20 cellular contexts compared by ENCODE assay signal in the genomic region with DNA sequence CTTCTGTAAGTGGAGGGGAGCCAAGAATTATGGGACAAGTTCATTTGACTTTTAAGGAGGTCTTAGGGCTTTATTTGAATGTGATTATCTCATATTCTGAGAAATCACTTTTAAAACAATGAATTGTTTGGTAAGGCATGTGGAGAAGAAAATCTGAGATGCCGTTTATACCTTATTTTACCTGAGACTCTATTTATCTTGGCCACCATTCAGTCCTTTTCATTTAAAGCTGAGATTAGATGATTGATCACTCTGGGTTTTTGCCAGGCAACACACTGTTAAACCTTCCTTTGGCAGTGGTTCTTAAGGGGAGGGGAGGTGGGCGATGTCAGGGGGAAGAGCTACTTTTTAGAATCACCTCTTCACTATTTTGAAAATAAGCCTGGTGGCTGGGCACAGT.
"Had no signal": no experiment of that assay in that cellular context is flagged by ENCODE, and none has a peak within 500 bp of the region (broad histone marks: within the 10 kb centered on the region; RNA-seq: fewer than 3 reads in every experiment).

No MANE protein-coding gene starts in this region.

- H3K4me3 Mint-ChIP-seq: activated CD4-positive, alpha-beta T cell treated with anti-CD3 and anti-CD28 coated beads, Interleukin-2, amount 10 ng/mL, durations not matched to agents 7 days and 5 days; activated naive CD8-positive, alpha-beta T cell treated with anti-CD3 and anti-CD28 coated beads for 36 hours; activated T-helper 1 cell treated with anti-CD3 and anti-CD28 coated beads, Interleukin-12 subunit alpha, Interleukin-12 subunit beta, Interleukin-2, Interleukin-4 antibody, amounts not matched to agents 30 ng/mL and 10 ng/mL and 1 ng/mL, durations not matched to agents 14 hours and 24 hours and 36 hours; brain; natural killer cell had no signal

- DNase-seq: activated CD4-positive, alpha-beta T cell treated with anti-CD3 and anti-CD28 coated beads, Interleukin-2, amount 10 ng/mL, durations not matched to agents 7 days and 5 days; activated naive CD8-positive, alpha-beta T cell treated with anti-CD3 and anti-CD28 coated beads for 36 hours; amygdala; cortex of kidney; effector CD8-positive, alpha-beta T cell; foreskin fibroblast; glutamatergic neuron; hypothalamus; kidney; left ventricle myocardium superior; mesenchymal stem cell; natural killer cell; occipital lobe; stimulated activated naive CD8-positive, alpha-beta T cell treated with anti-CD3 and anti-CD28 coated beads, Interleukin-15, Interleukin-2, amounts not matched to agents 100 U/mL and 50 U/mL, for 24 hours; T-helper 2 cell; transverse colon had no signal

- H3K36me3 Mint-ChIP-seq: natural killer cell had no signal

- H3K27ac ChIP-seq: prostate gland, transverse colon had no signal

- H3K9me3 Mint-ChIP-seq: activated CD4-positive, alpha-beta T cell treated with anti-CD3 and anti-CD28 coated beads, Interleukin-2, amount 10 ng/mL, durations not matched to agents 7 days and 5 days; activated naive CD8-positive, alpha-beta T cell treated with anti-CD3 and anti-CD28 coated beads for 36 hours; activated T-helper 1 cell treated with anti-CD3 and anti-CD28 coated beads, Interleukin-12 subunit alpha, Interleukin-12 subunit beta, Interleukin-2, Interleukin-4 antibody, amounts not matched to agents 30 ng/mL and 10 ng/mL and 1 ng/mL, durations not matched to agents 14 hours and 24 hours and 36 hours; brain; natural killer cell had no signal

- H3K27me3 Mint-ChIP-seq: activated CD4-positive, alpha-beta T cell treated with anti-CD3 and anti-CD28 coated beads, Interleukin-2, amount 10 ng/mL, durations not matched to agents 7 days and 5 days; activated naive CD8-positive, alpha-beta T cell treated with anti-CD3 and anti-CD28 coated beads for 36 hours; brain had no signal

- H3K27ac Mint-ChIP-seq: activated CD4-positive, alpha-beta T cell treated with anti-CD3 and anti-CD28 coated beads, Interleukin-2, amount 10 ng/mL, durations not matched to agents 7 days and 5 days; activated naive CD8-positive, alpha-beta T cell treated with anti-CD3 and anti-CD28 coated beads for 36 hours; activated T-helper 1 cell treated with anti-CD3 and anti-CD28 coated beads, Interleukin-12 subunit alpha, Interleukin-12 subunit beta, Interleukin-2, Interleukin-4 antibody, amounts not matched to agents 30 ng/mL and 10 ng/mL and 1 ng/mL, durations not matched to agents 14 hours and 24 hours and 36 hours; natural killer cell had no signal

- ATAC-seq: left ventricle myocardium superior; natural killer cell; sciatic nerve; stimulated activated naive CD8-positive, alpha-beta T cell treated with anti-CD3 and anti-CD28 coated beads, Interleukin-15, Interleukin-2, amounts not matched to agents 100 U/mL and 50 U/mL, for 24 hours had no signal
